In genomic region chr11:106032861-106033260, GRCh38 we compare ENCODE assay signal across 25 cellular contexts.
"Had no signal": no experiment of that assay in that cellular context is flagged by ENCODE, and none has a peak within 500 bp of the region (broad histone marks: within the 10 kb centered on the region; RNA-seq: fewer than 3 reads in every experiment).

No MANE protein-coding gene starts in this region.

- H3K4me1 ChIP-seq: left ventricle myocardium inferior, right atrium auricular region, right lobe of liver, stomach, testis, thyroid gland, transverse colon, upper lobe of right lung had no signal

- H3K9me3 Mint-ChIP-seq: memory B cell; natural killer cell treated with Interleukin-12 subunit alpha and Interleukin-12 subunit beta and Interleukin-15 and Interleukin-18, amount 100 ng/mL, for 72 hours; stimulated activated naive B cell treated with anti-CD40 and anti-IgM and Interleukin-4, amounts not matched to agents 10 μg/mL and 1 μg/mL and 100 μg/mL, for 72 hours had no signal

- ATAC-seq: mucosa of descending colon; naive thymus-derived CD4-positive, alpha-beta T cell; natural killer cell treated with Interleukin-12 subunit alpha and Interleukin-12 subunit beta and Interleukin-15 and Interleukin-18, amount 100 ng/mL, for 72 hours; right lobe of liver; stimulated activated naive B cell treated with anti-CD40 and anti-IgM and Interleukin-4, amounts not matched to agents 10 μg/mL and 1 μg/mL and 100 μg/mL, for 72 hours; stimulated activated naive CD8-positive, alpha-beta T cell treated with anti-CD3 and anti-CD28 coated beads, Interleukin-15, Interleukin-2, amounts not matched to agents 100 U/mL and 50 U/mL, for 24 hours; upper lobe of right lung had no signal

- H3K4me1 Mint-ChIP-seq: immature natural killer cell; memory B cell; stimulated activated naive B cell treated with anti-CD40 and anti-IgM and Interleukin-4, amounts not matched to agents 10 μg/mL and 1 μg/mL and 100 μg/mL, for 72 hours had no signal

- H3K27ac ChIP-seq: left ventricle myocardium inferior, ovary, right atrium auricular region, right lobe of liver, skin epidermis, stomach, testis, thyroid gland, transverse colon, upper lobe of right lung had no signal

- H3K27me3 Mint-ChIP-seq: progenitor cell of endocrine pancreas had no signal

- H3K36me3 Mint-ChIP-seq: immature natural killer cell; memory B cell; natural killer cell treated with Interleukin-12 subunit alpha and Interleukin-12 subunit beta and Interleukin-15 and Interleukin-18, amount 100 ng/mL, for 72 hours; stimulated activated naive B cell treated with anti-CD40 and anti-IgM and Interleukin-4, amounts not matched to agents 10 μg/mL and 1 μg/mL and 100 μg/mL, for 72 hours had no signal

- H3K9me3 ChIP-seq: left ventricle myocardium inferior, mucosa of descending colon, ovary, right atrium auricular region, right lobe of liver, stomach, testis, thyroid gland, transverse colon, upper lobe of right lung had no signal

- H3K4me3 Mint-ChIP-seq: immature natural killer cell; memory B cell; naive thymus-derived CD4-positive, alpha-beta T cell; natural killer cell treated with Interleukin-12 subunit alpha and Interleukin-12 subunit beta and Interleukin-15 and Interleukin-18, amount 100 ng/mL, for 72 hours; stimulated activated naive B cell treated with anti-CD40 and anti-IgM and Interleukin-4, amounts not matched to agents 10 μg/mL and 1 μg/mL and 100 μg/mL, for 72 hours had no signal

- H3K27ac Mint-ChIP-seq: immature natural killer cell; memory B cell; naive thymus-derived CD4-positive, alpha-beta T cell; natural killer cell treated with Interleukin-12 subunit alpha and Interleukin-12 subunit beta and Interleukin-15 and Interleukin-18, amount 100 ng/mL, for 72 hours; progenitor cell of endocrine pancreas; stimulated activated naive B cell treated with anti-CD40 and anti-IgM and Interleukin-4, amounts not matched to agents 10 μg/mL and 1 μg/mL and 100 μg/mL, for 72 hours had no signal

- H3K36me3 ChIP-seq: left ventricle myocardium inferior, ovary, right atrium auricular region, right lobe of liver, stomach, thyroid gland, transverse colon, upper lobe of right lung had no signal

- H3K27me3 ChIP-seq: ovary, right atrium auricular region, right lobe of liver, stomach, testis, thyroid gland, upper lobe of right lung had no signal

- DNase-seq: hypothalamus; immature natural killer cell; islet precursor cell; left ventricle myocardium inferior; midbrain; mucosa of descending colon; naive thymus-derived CD4-positive, alpha-beta T cell; ovary; right lobe of liver; stimulated activated CD4-positive, alpha-beta T cell treated with anti-CD3 and anti-CD28 coated beads, Interleukin-12 subunit alpha, Interleukin-12 subunit beta, amount 100 ng/mL, for 4 hours; stimulated activated CD4-positive, alpha-beta T cell treated with anti-CD3 and anti-CD28 coated beads, Interleukin-15, amount 100 ng/mL, for 24 hours; stimulated activated CD4-positive, alpha-beta T cell treated with anti-CD3 and anti-CD28 coated beads, Interleukin-2, amount 100 ng/mL, for 24 hours; stimulated activated CD4-positive, alpha-beta T cell treated with anti-CD3 and anti-CD28 coated beads, Interleukin-4, amount 100 ng/mL, for 1 hour; stimulated activated naive B cell treated with anti-CD40 and anti-IgM and Interleukin-4, amounts not matched to agents 10 μg/mL and 1 μg/mL and 100 μg/mL, for 72 hours; stimulated activated naive CD8-positive, alpha-beta T cell treated with anti-CD3 and anti-CD28 coated beads, Interleukin-15, Interleukin-2, amounts not matched to agents 100 U/mL and 50 U/mL, for 24 hours; stomach; testis; thyroid gland; transverse colon; upper lobe of right lung had no signal

- H3K4me3 ChIP-seq: left ventricle myocardium inferior, mucosa of descending colon, ovary, right atrium auricular region, right lobe of liver, skin epidermis, stomach, testis, thyroid gland, transverse colon, upper lobe of right lung had no signal
